In the genomic region with DNA sequence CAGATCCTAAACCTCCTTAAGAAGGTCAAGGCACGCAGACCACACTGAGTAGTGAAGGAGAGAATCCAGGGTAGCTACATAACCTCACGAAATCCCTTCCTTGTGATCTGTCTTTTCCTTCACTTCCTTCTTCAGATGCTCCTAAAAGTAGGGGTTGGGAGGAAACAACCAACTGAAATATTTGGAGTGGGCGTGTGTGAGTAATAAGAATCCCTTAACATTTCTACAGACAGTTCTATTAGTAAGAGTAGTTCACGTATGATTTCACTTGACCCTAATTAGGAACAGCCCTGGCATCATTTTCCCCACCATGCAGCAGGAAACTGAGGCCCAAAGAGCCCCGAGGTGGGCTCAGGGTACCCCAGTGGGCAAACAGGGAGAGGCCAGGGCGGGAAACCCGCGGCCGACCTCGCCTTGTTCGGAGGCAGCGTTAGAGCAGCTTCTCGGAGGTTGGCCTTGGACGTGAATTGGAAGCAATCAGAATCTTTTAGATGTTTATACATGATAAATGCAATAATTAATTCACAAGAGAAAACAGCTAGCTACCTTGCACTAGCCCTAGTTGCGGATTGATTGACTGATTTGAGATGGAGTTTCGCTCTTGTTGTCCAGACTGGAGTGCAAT, we compare ENCODE assay signal across 12 cellular contexts. TPM values are rescaled to one million over a fixed set of nuclear protein-coding genes. Genes with fewer than 3 reads are reported as not detected.
DNase-seq lines count a peak whose midpoint lies in the region; ATAC-seq and TF ChIP-seq lines count a peak whose summit lies in the region.
"Had no signal": no experiment of that assay in that cellular context is flagged by ENCODE, and none has a peak within 500 bp of the region (broad histone marks: within the 10 kb centered on the region; RNA-seq: fewer than 3 reads in every experiment).

No MANE protein-coding gene starts in this region.

- H3K79me1 ChIP-seq in mesendoderm (ENCODE audit: low read length): peaks cover 18% of the 10 kb centered on the region

- H3K4me3 Mint-ChIP-seq in activated T-helper 17 cell treated with anti-CD3 and anti-CD28 coated beads, Interleukin-2, amount 50 U/mL, for 72 hours: peak overlapping the region; percentile 92

- peaks cover 3% of the 10 kb centered on the region for H3K36me3 ChIP-seq in mesendoderm (ENCODE audit: control insufficient read depth, insufficient read depth, low read length)

- WGBS in mesendoderm (ENCODE audit: extremely low coverage, insufficient coverage, low lambda C conversion rate): no CpG with 5 or more reads among the region's 16 CpGs

- peak overlapping the region; percentile 50 for H3K27ac Mint-ChIP-seq in activated T-helper 17 cell treated with anti-CD3 and anti-CD28 coated beads, Interleukin-2, amount 50 U/mL, for 72 hours

- no peaks in the 10 kb centered on the region for H3K9me3 Mint-ChIP-seq in activated T-helper 17 cell treated with anti-CD3 and anti-CD28 coated beads, Interleukin-2, amount 50 U/mL, for 72 hours

- H3K18ac ChIP-seq in mesendoderm (ENCODE audit: low read length): no peak overlapping the region

- H3K56ac ChIP-seq in mesendoderm (ENCODE audit: low read length): no peak overlapping the region

- no peak overlapping the region for H2BK15ac ChIP-seq in mesendoderm (replicated peaks; ENCODE audit: low read depth)

- H3K27ac ChIP-seq in mesendoderm (ENCODE audit: low read depth, low read length): no peak overlapping the region

- H3K79me2 ChIP-seq in mesendoderm (ENCODE audit: control insufficient read depth, insufficient read depth, low read length): peaks cover 26% of the 10 kb centered on the region

- no peak overlapping the region for H4K5ac ChIP-seq in mesendoderm (ENCODE audit: low read length)

- no peaks in the 10 kb centered on the region for H3K27me3 ChIP-seq in mesendoderm (ENCODE audit: insufficient read depth, low read length, poor library complexity)
- H3K27me3 ChIP-seq: cardiac muscle cell, testis had no signal

- no peak for ATAC-seq in activated T-helper 17 cell treated with anti-CD3 and anti-CD28 coated beads, Interleukin-2, amount 50 U/mL, for 72 hours (replicated peaks)
- ATAC-seq in HG03039 (IDR thresholded peaks at IDR 0.05; ENCODE audit: unreplicated experiment): no peak

- no peak overlapping the region for H3K9ac ChIP-seq in mesendoderm (ENCODE audit: low read length)

- H2BK5ac ChIP-seq in mesendoderm (ENCODE audit: low read length): no peak overlapping the region

- no peak overlapping the region for H3K23ac ChIP-seq in mesendoderm (ENCODE audit: low read length)

- peak; percentile 18 for DNase-seq in AG09309 (ENCODE audit: low read depth)
- DNase-seq in GM03348 (ENCODE audit: low spot score): peak; percentile 31
- DNase-seq in mesendoderm: no peak
- DNase-seq in NK-92 treated with Interleukin-12 subunit alpha and Interleukin-12 subunit beta, amount 100 ng/mL, for 24 hours (lab: John Stamatoyannopoulos, UW): no peak
- DNase-seq in foreskin melanocyte: no peak
- DNase-seq in 8988T: no peak

- H3K4me3 ChIP-seq in AG09309 (ENCODE audit: control insufficient read depth, low read depth, low read length): no peak overlapping the region
- no peak overlapping the region for H3K4me3 ChIP-seq in mesendoderm (ENCODE audit: low read length)

- peaks cover 17% of the 10 kb centered on the region for H3K4me1 Mint-ChIP-seq in activated T-helper 17 cell treated with anti-CD3 and anti-CD28 coated beads, Interleukin-2, amount 50 U/mL, for 72 hours

- H3K4ac ChIP-seq in mesendoderm (ENCODE audit: low read depth, low read length): peak overlapping the region; percentile 8

- H2BK120ac ChIP-seq in mesendoderm (ENCODE audit: low read depth, low read length): no peak overlapping the region

- peaks cover 9% of the 10 kb centered on the region for H3K36me3 Mint-ChIP-seq in activated T-helper 17 cell treated with anti-CD3 and anti-CD28 coated beads, Interleukin-2, amount 50 U/mL, for 72 hours (ENCODE audit: low read depth)

- no peaks in the 10 kb centered on the region for H3K27me3 Mint-ChIP-seq in activated T-helper 17 cell treated with anti-CD3 and anti-CD28 coated beads, Interleukin-2, amount 50 U/mL, for 72 hours

- no peak overlapping the region for H4K8ac ChIP-seq in mesendoderm (ENCODE audit: low read depth, low read length)

- H2AK5ac ChIP-seq in mesendoderm (ENCODE audit: low read length): no peak overlapping the region

- H3K4me1 ChIP-seq in mesendoderm (ENCODE audit: control insufficient read depth, low read depth, low read length): peaks cover 4% of the 10 kb centered on the region
- H3K4me1 ChIP-seq: testis had no signal

- no peak overlapping the region for H3K4me2 ChIP-seq in mesendoderm (ENCODE audit: low read length)

- no peak for TF ChIP-seq CTCF in AG09309 (IDR thresholded peaks at IDR 0.05; ENCODE audit: control insufficient read depth, insufficient read depth, low read depth, low read length, missing control alignments)

RNA-seq across cellular contexts. Expression of a gene that starts 0.9 kb away (rescaled TPM):
- total RNA-seq in activated T-helper 17 cell treated with anti-CD3 and anti-CD28 coated beads, Interleukin-2, amount 50 U/mL, for 72 hours: 10 to 100 TPM; 48.3 to 79.7 TPM
- polyA plus RNA-seq in mesendoderm (2013, experiment 1 of 2): 23.1 TPM
- polyA plus RNA-seq in mesendoderm (2013, experiment 2 of 2): 22.9 TPM

RNA-seq across cellular contexts. Expression of a gene that starts 20.6 kb away (rescaled TPM):
- not detected for total RNA-seq in activated T-helper 17 cell treated with anti-CD3 and anti-CD28 coated beads, Interleukin-2, amount 50 U/mL, for 72 hours
- polyA plus RNA-seq in mesendoderm (2013, experiment 1 of 2): not detected
- polyA plus RNA-seq in mesendoderm (2013, experiment 2 of 2): not detected
- total RNA-seq: cardiac muscle cell, mucosa of gallbladder, PC-3 had no signal
- polyA plus RNA-seq: cardiac muscle cell had no signal

RNA-seq across cellular contexts. Expression of a gene that starts 41.0 kb away (rescaled TPM):
- total RNA-seq in activated T-helper 17 cell treated with anti-CD3 and anti-CD28 coated beads, Interleukin-2, amount 50 U/mL, for 72 hours: 10 to 100 TPM; 63.0 to 64.3 TPM
- 60.0 TPM for polyA plus RNA-seq in mesendoderm (2013, experiment 1 of 2)
- polyA plus RNA-seq in mesendoderm (2013, experiment 2 of 2): 60.7 TPM

Comparison
In these comparisons a context has a peak if more than half of its experiments do, and no peak if none do; other contexts are left out.
1. DNase-seq: peak in AG09309 (single experiment) and GM03348 (single experiment); none in mesendoderm (single experiment), NK-92 treated with Interleukin-12 subunit alpha and Interleukin-12 subunit beta, amount 100 ng/mL, for 24 hours (single experiment), foreskin melanocyte (single experiment) and 8988T (single experiment).